Comparison of ENCODE assay signal across 25 cellular contexts in the genomic region with DNA sequence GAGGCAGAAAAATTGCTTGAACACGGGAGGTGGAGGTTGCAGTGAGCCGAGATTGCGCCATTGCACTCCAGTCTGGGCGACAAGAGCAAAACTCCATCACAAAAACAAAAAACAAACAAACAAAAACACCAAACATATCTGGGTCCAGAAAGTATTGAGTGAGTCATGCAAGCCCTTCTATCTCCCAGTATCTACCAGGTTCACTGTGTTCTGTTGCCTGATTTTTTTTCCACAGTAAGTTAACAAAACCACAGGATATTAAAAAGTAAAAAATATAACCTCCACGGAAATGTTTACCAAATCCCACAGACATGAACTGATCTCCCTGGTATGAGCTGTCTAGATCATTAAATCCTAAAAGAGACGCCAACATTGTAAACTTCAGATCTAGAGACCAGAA.
"Had no signal": no experiment of that assay in that cellular context is flagged by ENCODE, and none has a peak within 500 bp of the region (broad histone marks: within the 10 kb centered on the region; RNA-seq: fewer than 3 reads in every experiment).

No MANE protein-coding gene starts in this region.

- DNase-seq: cerebellar nuclear complex; dorsolateral prefrontal cortex; effector CD4-positive, alpha-beta T cell; foreskin keratinocyte; heart left ventricle; islet precursor cell; kidney glomerular epithelial cell; left ventricle myocardium inferior; lower lobe of right lung; natural killer cell; occipital lobe; ovary; posterior cingulate gyrus; psoas muscle; right cardiac atrium; stimulated activated CD4-positive, alpha-beta T cell treated with anti-CD3 and anti-CD28 coated beads, Interleukin-2, amount 100 ng/mL, for 24 hours; stimulated activated CD4-positive, alpha-beta T cell treated with anti-CD3 and anti-CD28 coated beads, Interleukin-4, amount 100 ng/mL, for 24 hours; stimulated activated naive CD4-positive, alpha-beta T cell treated with Interleukin-2 at 50 U/mL for 16 hours; substantia nigra; testis; tibial artery had no signal

- H3K4me1 ChIP-seq: foreskin keratinocyte had no signal

- ATAC-seq: foreskin keratinocyte; gastroesophageal sphincter; natural killer cell; right cardiac atrium; stimulated activated effector memory CD8-positive, alpha-beta T cell treated with anti-CD3 and anti-CD28 coated beads, Interleukin-12 subunit alpha, Interleukin-12 subunit beta, amount 100 ng/mL, for 72 hours had no signal

- H3K4me3 ChIP-seq: dorsolateral prefrontal cortex, gastroesophageal sphincter, heart left ventricle, hepatocyte, left ventricle myocardium inferior, lower lobe of right lung, ovary, psoas muscle, testis, tibial artery had no signal

- H3K36me3 ChIP-seq: left ventricle myocardium inferior, lower lobe of right lung, ovary, tibial artery had no signal

- H3K27ac ChIP-seq: foreskin keratinocyte, gastroesophageal sphincter, hepatocyte, lower lobe of right lung, ovary, psoas muscle, testis had no signal

- H3K4me2 ChIP-seq: hepatocyte had no signal

- H3K27me3 ChIP-seq: dorsolateral prefrontal cortex, foreskin keratinocyte, gastroesophageal sphincter, heart left ventricle, hepatocyte, ovary, testis, tibial artery had no signal

- H3K9me3 ChIP-seq: gastroesophageal sphincter, heart left ventricle, left ventricle myocardium inferior, lower lobe of right lung, ovary, psoas muscle, testis, tibial artery had no signal

- FAIRE-seq: colon had no signal
